9 cellular contexts compared by ENCODE assay signal in the genomic region with DNA sequence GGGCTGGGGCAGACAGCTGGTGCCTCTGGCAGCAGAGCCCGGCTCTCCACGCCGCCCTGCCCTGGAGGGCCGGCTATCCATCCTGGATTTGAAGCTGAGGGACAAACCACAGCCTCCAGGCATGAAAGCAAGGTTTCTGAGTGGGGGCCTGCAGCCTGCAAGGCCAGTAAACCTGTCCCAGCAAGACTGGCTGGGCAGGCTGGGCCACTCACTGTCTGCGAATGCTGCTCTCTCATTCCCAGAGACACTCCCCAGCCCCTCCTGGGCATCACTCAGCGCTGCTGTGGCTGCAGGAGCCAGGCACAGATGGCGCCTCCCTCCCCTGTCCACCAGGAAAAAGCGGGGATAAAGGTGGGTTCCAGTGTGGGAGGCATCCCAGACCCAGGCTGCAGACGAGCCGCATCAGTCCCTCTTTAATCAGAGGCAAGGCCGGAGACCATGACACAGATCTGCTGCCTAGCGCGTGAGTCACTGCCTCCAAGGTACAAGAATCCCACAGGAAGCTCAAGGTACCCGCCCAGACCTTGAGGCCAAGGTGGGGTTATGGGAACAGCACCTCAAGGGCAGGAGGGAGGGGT.
A peak's percentile ranks its signal among the peaks of the same experiment; 100 is the strongest.
DNase-seq lines count a peak whose midpoint lies in the region; ATAC-seq and TF ChIP-seq lines count a peak whose summit lies in the region.
"Had no signal": no experiment of that assay in that cellular context is flagged by ENCODE, and none has a peak within 500 bp of the region (broad histone marks: within the 10 kb centered on the region; RNA-seq: fewer than 3 reads in every experiment).

No MANE protein-coding gene starts in this region.

- no peaks in the 10 kb centered on the region for H3K27me3 Mint-ChIP-seq in progenitor cell of endocrine pancreas
- peaks cover 9% of the 10 kb centered on the region for H3K27me3 Mint-ChIP-seq in activated T-cell treated with anti-CD3 and anti-CD28 coated beads, Interleukin-2, amount 50 U/mL, for 24 hours

- peaks cover 28% of the 10 kb centered on the region for H3K4me1 ChIP-seq in NT2/D1 (ENCODE audit: insufficient read depth, insufficient read length)

- no peaks in the 10 kb centered on the region for H3K36me3 Mint-ChIP-seq in progenitor cell of endocrine pancreas (ENCODE audit: insufficient read depth)
- H3K36me3 Mint-ChIP-seq in activated T-cell treated with anti-CD3 and anti-CD28 coated beads, Interleukin-2, amount 50 U/mL, for 24 hours (ENCODE audit: low read depth): no peaks in the 10 kb centered on the region

- H3K4me3 ChIP-seq in NT2/D1 (ENCODE audit: insufficient read length, low read depth) (no peak overlapping the region), epithelial cell of proximal tubule (ENCODE audit: low read depth, low read length) (no peak overlapping the region)

- no peak for TF ChIP-seq CTCF in epithelial cell of proximal tubule (conservative IDR thresholded peaks at IDR 0.05; ENCODE audit: low read depth, low read length)
- no peak for TF ChIP-seq CTCF in progenitor cell of endocrine pancreas (IDR thresholded peaks at IDR 0.05; ENCODE audit: unreplicated experiment)

- H3K4me1 Mint-ChIP-seq in progenitor cell of endocrine pancreas (ENCODE audit: low read depth): peaks cover 29% of the 10 kb centered on the region
- H3K4me1 Mint-ChIP-seq in activated T-cell treated with anti-CD3 and anti-CD28 coated beads, Interleukin-2, amount 50 U/mL, for 24 hours (ENCODE audit: low read depth): peaks cover 10% of the 10 kb centered on the region

- H3K36me3 ChIP-seq in NT2/D1 (ENCODE audit: insufficient read depth, insufficient read length, low read length): peaks cover 4% of the 10 kb centered on the region

- no peak overlapping the region for H3K4me3 Mint-ChIP-seq in progenitor cell of endocrine pancreas (ENCODE audit: low read depth)
- H3K4me3 Mint-ChIP-seq in activated T-cell treated with anti-CD3 and anti-CD28 coated beads, Interleukin-2, amount 50 U/mL, for 24 hours: no peak overlapping the region

- peak overlapping the region; percentile 51 for H3K9ac ChIP-seq in NT2/D1 (ENCODE audit: insufficient read length, low read depth)

- DNase-seq in ELR (ENCODE audit: low read depth) (peak; percentile 97), NT2/D1 (ENCODE audit: low read depth, low spot score) (no peak), epithelial cell of proximal tubule (ENCODE audit: low read depth) (peak; percentile 12), progenitor cell of endocrine pancreas (ENCODE audit: low spot score, unreplicated experiment) (no peak), NCI-H1105 (lab: John Stamatoyannopoulos, UW) (no peak)
- DNase-seq in activated CD8-positive, alpha-beta memory T cell treated with anti-CD3 and anti-CD28 coated beads, Interleukin-2, amount 50 U/mL, for 4 hours: no peak
- DNase-seq in activated T-cell treated with anti-CD3 and anti-CD28 coated beads, Interleukin-2, amount 50 U/mL, for 24 hours: no peak
- DNase-seq: Right ventricle myocardium superior had no signal

- H3K9me3 ChIP-seq in NT2/D1 (ENCODE audit: insufficient read depth, low read length): no peaks in the 10 kb centered on the region

- no peak for ATAC-seq in HG03342 (IDR thresholded peaks at IDR 0.05; ENCODE audit: unreplicated experiment)

- H3K27ac Mint-ChIP-seq in progenitor cell of endocrine pancreas: peak overlapping the region; percentile 52
- no peak overlapping the region for H3K27ac Mint-ChIP-seq in activated T-cell treated with anti-CD3 and anti-CD28 coated beads, Interleukin-2, amount 50 U/mL, for 24 hours

- H3K9me3 Mint-ChIP-seq in progenitor cell of endocrine pancreas (ENCODE audit: low read depth): no peaks in the 10 kb centered on the region
- no peaks in the 10 kb centered on the region for H3K9me3 Mint-ChIP-seq in activated T-cell treated with anti-CD3 and anti-CD28 coated beads, Interleukin-2, amount 50 U/mL, for 24 hours

- no peaks in the 10 kb centered on the region for H3K27me3 ChIP-seq in NT2/D1 (ENCODE audit: insufficient read depth, insufficient read length)

Comparison
In these comparisons a context has a peak if more than half of its experiments do, and no peak if none do; other contexts are left out.
1. DNase-seq: peak in ELR (single experiment) and epithelial cell of proximal tubule (single experiment); none in NT2/D1 (single experiment), progenitor cell of endocrine pancreas (single experiment), activated CD8-positive, alpha-beta memory T cell treated with anti-CD3 and anti-CD28 coated beads, Interleukin-2, amount 50 U/mL, for 4 hours (single experiment), NCI-H1105 (single experiment) and activated T-cell treated with anti-CD3 and anti-CD28 coated beads, Interleukin-2, amount 50 U/mL, for 24 hours (single experiment).